Comparison of ENCODE assay signal across 13 cellular contexts in the genomic region with DNA sequence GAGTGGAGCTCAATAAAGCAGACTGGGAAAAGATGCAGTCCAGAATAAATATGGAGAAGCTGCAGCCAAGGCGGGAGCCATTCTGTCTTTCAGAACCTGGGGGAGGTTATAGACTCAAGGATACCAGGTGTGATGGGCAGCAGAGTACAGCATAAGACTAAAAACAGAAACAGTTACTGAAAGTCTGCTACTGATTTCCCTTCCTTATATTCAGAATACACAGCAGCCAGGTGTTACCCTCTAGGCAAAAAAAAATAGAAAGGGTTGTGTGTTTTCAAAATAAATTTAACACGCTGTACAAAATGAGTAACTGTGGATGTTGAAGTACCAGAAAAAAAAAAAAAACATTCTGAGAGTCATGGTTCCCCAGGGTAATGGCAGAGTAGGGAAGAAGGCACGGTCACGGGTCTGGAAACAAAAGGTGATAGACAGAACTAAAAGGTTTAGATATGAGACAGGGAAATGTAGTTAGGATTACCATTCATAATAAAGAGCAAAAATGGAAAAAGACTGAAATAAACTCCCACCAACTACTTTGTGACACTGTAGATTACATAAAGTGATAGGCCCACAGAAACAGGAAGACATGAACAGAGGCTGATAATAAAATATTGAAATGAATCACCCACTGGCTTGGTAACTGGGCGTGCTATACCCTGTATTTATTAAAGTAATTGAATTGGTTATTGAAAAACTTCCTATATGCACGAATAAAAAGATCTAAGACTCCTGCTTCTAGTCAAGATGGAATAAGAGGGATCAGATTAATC. TPM values are rescaled to one million over a fixed set of nuclear protein-coding genes. Genes with fewer than 3 reads are reported as not detected.
DNase-seq lines count a peak whose midpoint lies in the region; ATAC-seq, FAIRE-seq and TF ChIP-seq lines count a peak whose summit lies in the region.
"Had no signal": no experiment of that assay in that cellular context is flagged by ENCODE, and none has a peak within 500 bp of the region (broad histone marks: within the 10 kb centered on the region; RNA-seq: fewer than 3 reads in every experiment).

No MANE protein-coding gene starts in this region.

- H3K9ac ChIP-seq in endothelial cell of umbilical vein (replicated peaks; ENCODE audit: extremely low read depth, insufficient read depth, low read length) = peak overlapping the region; percentile 36
- no peak overlapping the region for H3K9ac ChIP-seq in neural progenitor cell

- no peaks in the 10 kb centered on the region for H3K79me2 ChIP-seq in endothelial cell of umbilical vein (ENCODE audit: control insufficient read depth, insufficient read depth, low read length)
- H3K79me2 ChIP-seq in neural progenitor cell (ENCODE audit: low read depth) = no peaks in the 10 kb centered on the region

- no peaks in the 10 kb centered on the region for H3K9me1 ChIP-seq in endothelial cell of umbilical vein (replicated peaks; ENCODE audit: control insufficient read depth, extremely low read depth, insufficient read depth, low read length)

- TF ChIP-seq CTCF in endothelial cell of umbilical vein (IDR thresholded peaks at IDR 0.05; ENCODE audit: extremely low read depth in 1 of 2, insufficient read depth in 1 of 2, low read depth in 1 of 2, low read length in 2 of 2) = no peak
- TF ChIP-seq CTCF in neural progenitor cell (IDR thresholded peaks at IDR 0.05) = no peak
- no peak for TF ChIP-seq CTCF in natural killer cell (IDR thresholded peaks at IDR 0.05)

- H3K36me3 ChIP-seq in endothelial cell of umbilical vein (ENCODE audit: control insufficient read depth in 2 of 2, extremely low read depth in 1 of 2, insufficient read depth in 2 of 2, low read length in 2 of 2) (no peaks in the 10 kb centered on the region), neural progenitor cell (no peaks in the 10 kb centered on the region)
- H3K36me3 ChIP-seq: colonic mucosa, uterus had no signal

- TSS peak; percentile 77 for BruUV-seq in endothelial cell of umbilical vein (replicated peaks; lab: Mats Ljungman, UMichigan)

- no peaks in the 10 kb centered on the region for H3F3A ChIP-seq in neural progenitor cell (ENCODE audit: low read depth)

- H3K27ac ChIP-seq in endothelial cell of umbilical vein (ENCODE audit: insufficient read depth, low read depth, low read length) (peak overlapping the region; percentile 67), neural progenitor cell (no peak overlapping the region)
- H3K27ac ChIP-seq: colonic mucosa, uterus had no signal

- H3K27me3 Mint-ChIP-seq in T-cell (no peaks in the 10 kb centered on the region), neural progenitor cell (ENCODE audit: insufficient read depth, low read depth) (peaks cover 2% of the 10 kb centered on the region), natural killer cell (ENCODE audit: low read depth in 2 of 2) (peaks cover 5 to 20% of the 10 kb centered on the region in 2 donors)

- no peaks in the 10 kb centered on the region for H3K27me3 ChIP-seq in endothelial cell of umbilical vein (ENCODE audit: control insufficient read depth in 2 of 2, insufficient read depth in 2 of 2, low read length in 2 of 2)
- no peaks in the 10 kb centered on the region for H3K27me3 ChIP-seq in neural progenitor cell
- H3K27me3 ChIP-seq: colonic mucosa had no signal

- H3K27ac Mint-ChIP-seq in T-cell (no peak overlapping the region), neural progenitor cell (no peak overlapping the region), natural killer cell (no peak overlapping the region)

- intact Hi-C loops in endothelial cell of umbilical vein (cut with micrococcal nuclease) (loop anchor here (1.0 kb wide), 1 partner anchor 8 kb away; no protein-coding TSS in a partner anchor), natural killer cell (cut with micrococcal nuclease) (no loop called here)

- H2AFZ ChIP-seq in endothelial cell of umbilical vein (ENCODE audit: low read depth, low read length) (peak overlapping the region; percentile 31), neural progenitor cell (replicated peaks) (no peak overlapping the region)

- H3K4me3 Mint-ChIP-seq in T-cell = no peak overlapping the region
- no peak overlapping the region for H3K4me3 Mint-ChIP-seq in neural progenitor cell
- no peak overlapping the region for H3K4me3 Mint-ChIP-seq in natural killer cell

- FAIRE-seq in endothelial cell of umbilical vein (lab: Jason Lieb, UNC) = peak; percentile 50
- FAIRE-seq: frontal cortex had no signal

- dilution Hi-C loops in endothelial cell of umbilical vein (cut with MboI; ENCODE audit: extremely low pct_ligation_motif_present, low sequenced_read_pairs) = no loop called here

- H3K36me3 Mint-ChIP-seq in T-cell = no peaks in the 10 kb centered on the region
- H3K36me3 Mint-ChIP-seq in neural progenitor cell = no peaks in the 10 kb centered on the region
- H3K36me3 Mint-ChIP-seq in natural killer cell = no peaks in the 10 kb centered on the region

- H3K4me1 Mint-ChIP-seq in T-cell = no peaks in the 10 kb centered on the region
- H3K4me1 Mint-ChIP-seq in neural progenitor cell = no peaks in the 10 kb centered on the region
- no peaks in the 10 kb centered on the region for H3K4me1 Mint-ChIP-seq in natural killer cell

- peak; percentile 75 for DNase-seq in endothelial cell of umbilical vein (ENCODE audit: low read depth, low spot score)
- DNase-seq in T-cell = no peak
- DNase-seq in activated CD4-positive, alpha-beta T cell treated with anti-CD3 and anti-CD28 coated beads, Interleukin-2, amount 50 U/mL, for 48 hours = no peak
- no peak for DNase-seq in neural progenitor cell (ENCODE audit: low spot score)
- DNase-seq in natural killer cell = no peak
- DNase-seq: colonic mucosa, IMR-90, NCI-H2171, uterus had no signal

- H4K20me1 ChIP-seq in endothelial cell of umbilical vein (replicated peaks; ENCODE audit: control insufficient read depth, extremely low read depth, insufficient read depth, low read length) (no peaks in the 10 kb centered on the region), neural progenitor cell (ENCODE audit: low read depth) (no peaks in the 10 kb centered on the region)

- POLR2A ChIA-PET in endothelial cell of umbilical vein (lab: Charles Lee) = interaction anchor here (1.1 kb wide), 1 partner anchor 10 kb away, joined by 4 read pairs; no protein-coding TSS in a partner anchor
- POLR2A ChIA-PET in T-cell (lab: Charles Lee) = no interaction called here

- H3K4me2 ChIP-seq in endothelial cell of umbilical vein (ENCODE audit: insufficient read depth, low read length) = peak overlapping the region; percentile 37
- H3K4me2 ChIP-seq in neural progenitor cell = no peak overlapping the region

- no peak for TF ChIP-seq POLR2A in endothelial cell of umbilical vein (IDR thresholded peaks at IDR 0.05; ENCODE audit: low read depth, low read length)

- CTCF ChIA-PET in endothelial cell of umbilical vein (lab: Charles Lee) (interaction anchor here (1.5 to 2.0 kb wide), 3 partner anchors 9 to 51 kb away, joined by 3 to 9 read pairs (median 3); partner anchors contain the start of gene HHIP), T-cell (lab: Charles Lee) (no interaction called here)

- ATAC-seq in GM19023 (IDR thresholded peaks at IDR 0.05; ENCODE audit: unreplicated experiment) (peak; percentile 98), GM21723 (IDR thresholded peaks at IDR 0.05; ENCODE audit: unreplicated experiment) (peak; percentile 100), HG03139 (IDR thresholded peaks at IDR 0.05; ENCODE audit: unreplicated experiment) (peak; percentile 98), T-cell (replicated peaks in 1 of 4) (no peak), natural killer cell (no peak)

- H3K4me3 ChIP-seq in endothelial cell of umbilical vein (replicated peaks in 1 of 3; ENCODE audit: insufficient read depth in 1 of 3, low read depth in 1 of 3, low read length in 3 of 3) (no peak overlapping the region), neural progenitor cell (no peak overlapping the region)
- H3K4me3 ChIP-seq: colonic mucosa, uterus had no signal

- H3K9me3 ChIP-seq in endothelial cell of umbilical vein (replicated peaks; ENCODE audit: control insufficient read depth, insufficient read depth, low read length) (no peaks in the 10 kb centered on the region), neural progenitor cell (ENCODE audit: low read depth) (no peaks in the 10 kb centered on the region)
- H3K9me3 ChIP-seq: colonic mucosa, uterus had no signal

- H3K4me1 ChIP-seq in endothelial cell of umbilical vein (ENCODE audit: control insufficient read depth, extremely low read depth, insufficient read depth, low read length) (peaks cover 23% of the 10 kb centered on the region), neural progenitor cell (no peaks in the 10 kb centered on the region)
- H3K4me1 ChIP-seq: colonic mucosa, uterus had no signal

- H3K9me3 Mint-ChIP-seq in T-cell (peaks cover 0 to 3% (median 0%) of the 10 kb centered on the region in 3 donors), neural progenitor cell (no peaks in the 10 kb centered on the region), natural killer cell (no peaks in the 10 kb centered on the region)

TF ChIP-seq in endothelial cell of umbilical vein, 7 proteins besides CTCF, POLR2A, EP300 and RAD21:
- peak; percentile 77 for TF ChIP-seq GATA2 (IDR thresholded peaks at IDR 0.05; ENCODE audit: insufficient read depth, insufficient read length, low read depth, low read length)
- no peak for TF ChIP-seq JUN (IDR thresholded peaks at IDR 0.05; ENCODE audit: borderline replicate concordance, insufficient read depth, insufficient read length, low read depth)
- TF ChIP-seq FOS (IDR thresholded peaks at IDR 0.05; ENCODE audit: borderline replicate concordance, insufficient read depth, low read length) = peak; percentile 58

RNA-seq across cellular contexts. Expression of gene HHIP, which starts 10.8 kb away (rescaled TPM):
- total RNA-seq in endothelial cell of umbilical vein (971 and 1,052 TPM in 2 replicates), T-cell (under 1 TPM in 2 of 5 donors, not detected in 3; 0.03 to 0.85 TPM), neural progenitor cell (ENCODE audit: low replicate concordance) (not detected in 2 replicates), natural killer cell (not detected)
- polyA plus RNA-seq in endothelial cell of umbilical vein = 227 and 239 TPM in 2 replicates
- 227 and 244 TPM in 2 replicates for polyA plus RNA-seq in endothelial cell of umbilical vein (2011; cell fraction: cytosol; rRNA removed)
- 361 and 391 TPM in 2 replicates for polyA plus RNA-seq in endothelial cell of umbilical vein (2011; cell fraction: nucleus; rRNA removed)
- polyA plus RNA-seq in endothelial cell of umbilical vein (2012) = 1,017 and 1,260 TPM in 2 replicates
- 352 and 386 TPM in 2 replicates for polyA minus RNA-seq in endothelial cell of umbilical vein
- not detected for polyA minus RNA-seq in endothelial cell of umbilical vein (2011; cell fraction: cytosol; rRNA and poly(A)+ RNA removed)
- 852 and 882 TPM in 2 replicates for polyA minus RNA-seq in endothelial cell of umbilical vein (2011; cell fraction: nucleus; rRNA and poly(A)+ RNA removed)

Comparison
In these comparisons a context has a peak if more than half of its experiments do, and no peak if none do; other contexts are left out.
1. ATAC-seq: peak in GM19023 (single experiment), GM21723 (single experiment) and HG03139 (single experiment); none in T-cell (0 of 4) and natural killer cell (0 of 3).
2. RNA of gene HHIP, which starts 10.8 kb away (total RNA-seq): 971 to 1,052 TPM in endothelial cell of umbilical vein; 0.03 to 0.85 TPM in T-cell, not detected in neural progenitor cell and not detected in natural killer cell; every median in the first group is over 100 times any median in the second.